18 cellular contexts compared by ENCODE assay signal in genomic region chr22:19096555-19096954, GRCh38. TPM values are rescaled to one million over a fixed set of nuclear protein-coding genes. Genes with fewer than 3 reads are reported as not detected.
DNase-seq lines count a peak whose midpoint lies in the region; ATAC-seq and TF ChIP-seq lines count a peak whose summit lies in the region.
"Had no signal": no experiment of that assay in that cellular context is flagged by ENCODE, and none has a peak within 500 bp of the region (broad histone marks: within the 10 kb centered on the region; RNA-seq: fewer than 3 reads in every experiment).

No MANE protein-coding gene starts in this region.

- no peak overlapping the region for H3K4me2 ChIP-seq in mammary epithelial cell (ENCODE audit: insufficient read depth, low read depth, low read length)

- H3K4me1 ChIP-seq in mammary epithelial cell (ENCODE audit: insufficient read depth, low read length) (peaks cover 13% of the 10 kb centered on the region), stomach (peaks cover 0 to 23% (median 5%) of the 10 kb centered on the region in 4 donors)

- POLR2A ChIA-PET in MCF 10A (lab: Yijun Ruan, JAX), result no interaction called here

- no peak for TF ChIP-seq EP300 in stomach (IDR thresholded peaks at IDR 0.05)

- H4K20me1 ChIP-seq in mammary epithelial cell (ENCODE audit: insufficient read depth, low read length), result peaks cover 3% of the 10 kb centered on the region

- no peaks in the 10 kb centered on the region for H3K27me3 Mint-ChIP-seq in MCF 10A (ENCODE audit: insufficient read depth, unreplicated experiment)
- H3K27me3 Mint-ChIP-seq in T-helper 17 cell, result no peaks in the 10 kb centered on the region
- no peaks in the 10 kb centered on the region for H3K27me3 Mint-ChIP-seq in effector memory CD8-positive, alpha-beta T cell

- DNase-seq in MCF 10A (ENCODE audit: unreplicated experiment) (no peak), mammary epithelial cell (no peak), T-helper 17 cell (no peak), stomach (no peak), NCI-H1092 (lab: John Stamatoyannopoulos, UW) (no peak)
- no peak for DNase-seq in effector memory CD8-positive, alpha-beta T cell
- DNase-seq: Calu3, DMS 273 treated with DMSO at 0.1 percent for 48 hours, GM23248, H7 had no signal

- H3K79me2 ChIP-seq in mammary epithelial cell (ENCODE audit: insufficient read depth, low read length), result peaks cover 85% of the 10 kb centered on the region

- TF ChIP-seq CTCF in MCF 10A (IDR thresholded peaks at IDR 0.05; ENCODE audit: unreplicated experiment), result no peak
- no peak for TF ChIP-seq CTCF in mammary epithelial cell (conservative IDR thresholded peaks at IDR 0.05 in 1 of 2, IDR thresholded peaks at IDR 0.05 in 1 of 2; ENCODE audit: extremely low read depth in 1 of 2, insufficient read depth in 1 of 2, low read depth in 1 of 2, low read length in 2 of 2)
- no peak for TF ChIP-seq CTCF in stomach (IDR thresholded peaks at IDR 0.05)

- peaks cover 10% of the 10 kb centered on the region for H3K4me1 Mint-ChIP-seq in MCF 10A (ENCODE audit: insufficient read depth, unreplicated experiment)
- H3K4me1 Mint-ChIP-seq in T-helper 17 cell, result peaks cover 21% of the 10 kb centered on the region
- H3K4me1 Mint-ChIP-seq in effector memory CD8-positive, alpha-beta T cell (ENCODE audit: low read depth in 2 of 2), result peaks cover 15 to 21% of the 10 kb centered on the region in 2 donors

- dilution Hi-C loops in mammary epithelial cell (cut with HindIII; ENCODE audit: low sequenced_read_pairs), result loop anchor here (5.0 to 10.0 kb wide), 3 partner anchors 34 to 52 kb away; partner anchors contain the start of gene TSSK2

- H3K9me3 Mint-ChIP-seq in MCF 10A (ENCODE audit: unreplicated experiment), result no peaks in the 10 kb centered on the region
- H3K9me3 Mint-ChIP-seq in effector memory CD8-positive, alpha-beta T cell, result no peaks in the 10 kb centered on the region
- H3K9me3 Mint-ChIP-seq: CD14-positive monocyte had no signal

- ATAC-seq in T-helper 17 cell (no peak), GM18907 (IDR thresholded peaks at IDR 0.05; ENCODE audit: unreplicated experiment) (no peak)
- ATAC-seq in effector memory CD8-positive, alpha-beta T cell (replicated peaks), result no peak
- ATAC-seq: GM12878 had no signal

- H3K4me3 Mint-ChIP-seq in MCF 10A (ENCODE audit: unreplicated experiment), result no peak overlapping the region
- no peak overlapping the region for H3K4me3 Mint-ChIP-seq in T-helper 17 cell
- no peak overlapping the region for H3K4me3 Mint-ChIP-seq in effector memory CD8-positive, alpha-beta T cell
- H3K4me3 Mint-ChIP-seq: CD14-positive monocyte had no signal

- H3K36me3 ChIP-seq in mammary epithelial cell (ENCODE audit: insufficient read depth, low read length), result no peaks in the 10 kb centered on the region
- peaks cover 0 to 20% (median 14%) of the 10 kb centered on the region in 4 donors for H3K36me3 ChIP-seq in stomach

- intact Hi-C loops in MCF 10A (cut with micrococcal nuclease) (no loop called here), mammary epithelial cell (cut with micrococcal nuclease) (no loop called here), stomach (cut with DNase I; ENCODE audit: low total_unique reads) (no loop called here)

- H3K36me3 Mint-ChIP-seq in MCF 10A (ENCODE audit: insufficient read depth, unreplicated experiment) (peaks cover 39% of the 10 kb centered on the region), T-helper 17 cell (ENCODE audit: low read depth) (peaks cover 5% of the 10 kb centered on the region)
- H3K36me3 Mint-ChIP-seq in effector memory CD8-positive, alpha-beta T cell (ENCODE audit: insufficient read depth), result peaks cover 25% of the 10 kb centered on the region

- no peak overlapping the region for H2AFZ ChIP-seq in mammary epithelial cell (ENCODE audit: low read depth, low read length)
- H2AFZ ChIP-seq: GM23248 had no signal

- in situ Hi-C loops in mammary epithelial cell (cut with MboI; ENCODE audit: low sequenced_read_pairs in 2 of 2), result no loop called here

- no peak for TF ChIP-seq POLR2A in stomach (IDR thresholded peaks at IDR 0.05)

- H3K27me3 ChIP-seq in mammary epithelial cell (ENCODE audit: insufficient read depth, low read length) (no peaks in the 10 kb centered on the region), stomach (no peaks in the 10 kb centered on the region)

- H3K4me3 ChIP-seq in mammary epithelial cell (replicated peaks in 1 of 3; ENCODE audit: insufficient read depth in 1 of 3, low read depth in 2 of 3, low read length in 3 of 3) (no peak overlapping the region), stomach (no peak overlapping the region)
- H3K4me3 ChIP-seq: GM12878, GM23248 had no signal

- H3K9ac ChIP-seq in mammary epithelial cell (ENCODE audit: insufficient read depth, low read length), result no peak overlapping the region
- H3K9ac ChIP-seq: GM23248 had no signal

- no peaks in the 10 kb centered on the region for H3K9me3 ChIP-seq in mammary epithelial cell (replicated peaks; ENCODE audit: insufficient read depth, low read length)
- H3K9me3 ChIP-seq in T-helper 17 cell (ENCODE audit: control insufficient read depth, low read length, poor library complexity, severe bottlenecking), result no peaks in the 10 kb centered on the region
- H3K9me3 ChIP-seq in stomach, result no peaks in the 10 kb centered on the region

- H3K27ac ChIP-seq in mammary epithelial cell (ENCODE audit: insufficient read depth, low read depth, low read length) (no peak overlapping the region), stomach (no peak overlapping the region)
- H3K27ac ChIP-seq: 22Rv1, GM23248 had no signal

- CTCF ChIA-PET in MCF 10A (lab: Yijun Ruan, JAX), result interaction anchor here (0.6 to 0.7 kb wide), 2 partner anchors 11 to 86 kb away, joined by 3 to 4 read pairs; no protein-coding TSS in a partner anchor
- CTCF ChIA-PET in mammary epithelial cell (lab: Charles Lee; ENCODE audit: low non-redundant PET), result no interaction called here

- no TSS peak for BruUV-seq in MCF 10A (replicated peaks; lab: Mats Ljungman, UMichigan)
- BruUV-seq in mammary epithelial cell (replicated peaks; lab: Mats Ljungman, UMichigan), result no TSS peak

- H3K27ac Mint-ChIP-seq in MCF 10A (ENCODE audit: low read depth, unreplicated experiment) (peak overlapping the region; percentile 13), T-helper 17 cell (peak overlapping the region; percentile 74)
- H3K27ac Mint-ChIP-seq in effector memory CD8-positive, alpha-beta T cell, result peak overlapping the region; percentile 30 to 42

- 100% methylated on average over 1 of the region's 1 CpG for WGBS in mammary epithelial cell (ENCODE audit: low coverage, missing lambda C conversion rate)
- WGBS in stomach, 5 donors, result 97 to 100% (median 100%) methylated on average over 1 of the region's 1 CpG

RNA-seq across cellular contexts. Expression of gene DGCR2, which starts 25.7 kb away (rescaled TPM):
- total RNA-seq in MCF 10A (2022) (41.2 and 50.1 TPM in 2 replicates), mammary epithelial cell (10 to 100 TPM; 66.1 to 80.9 TPM), T-helper 17 cell (10 to 100 TPM; 37.7 TPM), stomach (10 to 100 TPM; 11.1 to 75.3 (median 50.9) TPM)
- polyA plus RNA-seq in mammary epithelial cell (66.8 TPM), stomach (10 to 100 TPM in 2 of 3 donors, 1 to 10 TPM in 1; 5.0 to 22.2 (median 15.2) TPM)
- polyA minus RNA-seq in mammary epithelial cell, result 107 TPM

RNA-seq across cellular contexts. Expression of gene TSSK2, which starts 34.6 kb away (rescaled TPM):
- total RNA-seq in MCF 10A (2022), result not detected in 2 replicates
- total RNA-seq in mammary epithelial cell, result under 1 TPM in 1 of 2 donors, not detected in 1; 0.16 TPM
- polyA plus RNA-seq in mammary epithelial cell, result not detected
- polyA minus RNA-seq in mammary epithelial cell, result not detected
- under 1 TPM; 0.20 to 0.29 TPM for total RNA-seq in T-helper 17 cell
- not detected for total RNA-seq in stomach
- polyA plus RNA-seq in stomach, result under 1 TPM in 1 of 3 donors, not detected in 2; 0.08 TPM
- total RNA-seq: A673, Calu3, Daoy, GM23248, H7, HT-29 had no signal
- polyA plus RNA-seq: BJ, CD14-positive monocyte, GM23248 had no signal

RNA-seq across cellular contexts. Expression of gene ESS2, which starts 47.9 kb away (rescaled TPM):
- total RNA-seq in MCF 10A (2022) (12.4 and 18.1 TPM in 2 replicates), mammary epithelial cell (10 to 100 TPM; 12.0 to 17.6 TPM), T-helper 17 cell (10 to 100 TPM; 34.7 to 46.5 TPM), stomach (1 to 10 TPM in 4 of 5 donors, not detected in 1; 1.4 to 9.4 (median 7.9) TPM)
- polyA plus RNA-seq in mammary epithelial cell (14.6 TPM), stomach (10 to 100 TPM; 13.3 to 18.5 (median 16.4) TPM)
- polyA minus RNA-seq in mammary epithelial cell, result 8.0 TPM

RNA-seq across cellular contexts. Expression of gene GSC2, which starts 53.5 kb away (rescaled TPM):
- total RNA-seq in MCF 10A (2022), result not detected in 2 replicates
- total RNA-seq in mammary epithelial cell, result not detected
- not detected for polyA plus RNA-seq in mammary epithelial cell
- polyA minus RNA-seq in mammary epithelial cell, result not detected
- not detected for total RNA-seq in T-helper 17 cell
- not detected for total RNA-seq in stomach
- not detected for polyA plus RNA-seq in stomach
- total RNA-seq: A673, Calu3, Daoy, GM12878, GM23248, H7, HT-29 had no signal
- polyA plus RNA-seq: BJ, CD14-positive monocyte, GM12878, GM23248 had no signal

Comparison
In these comparisons a context has a peak if more than half of its experiments do, and no peak if none do; other contexts are left out.
1. H3K27ac Mint-ChIP-seq: peak in every context shown above with its lines; median percentile 74 in T-helper 17 cell; 36 in effector memory CD8-positive, alpha-beta T cell; 13 in MCF 10A.